In genomic region chr5:133694181-133694831, GRCh38 we compare ENCODE assay signal across 18 cellular contexts.
"Had no signal": no experiment of that assay in that cellular context is flagged by ENCODE, and none has a peak within 500 bp of the region (broad histone marks: within the 10 kb centered on the region; RNA-seq: fewer than 3 reads in every experiment).

No MANE protein-coding gene starts in this region.

- H3K27ac Mint-ChIP-seq: activated naive CD8-positive, alpha-beta T cell; dendritic cell treated with granulocyte-macrophage colony-stimulating factor and Interleukin-4, amounts not matched to agents 40 ng/mL and 50 ng/mL, for 4 days had no signal

- H3K4me1 ChIP-seq: pancreas had no signal

- DNase-seq: activated CD4-positive, alpha-beta T cell treated with anti-CD3 and anti-CD28 coated beads, Interleukin-2, amount 50 U/mL, for 48 hours; activated effector memory CD4-positive, alpha-beta T cell treated with anti-CD3 and anti-CD28 coated beads, Interleukin-2, amount 50 U/mL, for 16 hours; activated T-cell treated with anti-CD3 and anti-CD28 coated beads, Interleukin-2, amount 50 U/mL, for 4 hours; brain microvascular endothelial cell; cerebellar nuclear complex; effector memory CD4-positive, alpha-beta T cell; left cardiac atrium; naive B cell; pancreas; stimulated activated CD4-positive, alpha-beta T cell treated with anti-CD3 and anti-CD28 coated beads, Interleukin-2, amount 100 ng/mL, for 48 hours; stimulated activated naive CD4-positive, alpha-beta T cell; T-helper 1 cell had no signal

- H3K36me3 Mint-ChIP-seq: activated naive CD8-positive, alpha-beta T cell; naive B cell had no signal

- H3K9me3 ChIP-seq: pancreas had no signal

- H3K36me3 ChIP-seq: brain microvascular endothelial cell, pancreas had no signal

- H3K27me3 ChIP-seq: brain microvascular endothelial cell, pancreas had no signal

- H3K9me3 Mint-ChIP-seq: activated T-cell treated with anti-CD3 and anti-CD28 coated beads, Interleukin-2, amount 50 U/mL, for 4 hours; dendritic cell treated with granulocyte-macrophage colony-stimulating factor and Interleukin-4, amounts not matched to agents 40 ng/mL and 50 ng/mL, for 4 days had no signal

- H3K4me3 ChIP-seq: lung, pancreas had no signal

- ATAC-seq: left cardiac atrium, pancreas, SK-N-SH treated with all-trans-retinoic acid at 6 μM for 48 hours had no signal

- H3K27ac ChIP-seq: brain microvascular endothelial cell, epithelial cell of prostate, pancreas, VCaP had no signal
